In genomic region chr5:132773601-132774355, GRCh38 we compare ENCODE assay signal across 16 cellular contexts. TPM values are rescaled to one million over a fixed set of nuclear protein-coding genes. Genes with fewer than 3 reads are reported as not detected.
DNase-seq lines count a peak whose midpoint lies in the region; ATAC-seq, FAIRE-seq and TF ChIP-seq lines count a peak whose summit lies in the region.
"Had no signal": no experiment of that assay in that cellular context is flagged by ENCODE, and none has a peak within 500 bp of the region (broad histone marks: within the 10 kb centered on the region; RNA-seq: fewer than 3 reads in every experiment).

No MANE protein-coding gene starts in this region.

- no peaks in the 10 kb centered on the region for H3K27me3 ChIP-seq in CD8-positive, alpha-beta memory T cell (ENCODE audit: insufficient read depth, low read length, poor library complexity, severe bottlenecking)
- H3K27me3 ChIP-seq in ascending aorta (no peaks in the 10 kb centered on the region), mesenchymal stem cell (ENCODE audit: control insufficient read depth in 1 of 2, insufficient read depth in 1 of 2, low read length in 2 of 2) (peaks cover 0 to 2% of the 10 kb centered on the region in 2 experiments)
- H3K27me3 ChIP-seq: stomach had no signal

- intact Hi-C loops in ascending aorta (cut with DNase I): no loop called here
- intact Hi-C loops in kidney (cut with DNase I): no loop called here

- H3K4me1 ChIP-seq in CD8-positive, alpha-beta memory T cell (ENCODE audit: insufficient read depth, low read length): peaks cover 15% of the 10 kb centered on the region
- peaks cover 31 to 50% of the 10 kb centered on the region in 2 donors for H3K4me1 ChIP-seq in ascending aorta
- peaks cover 50% of the 10 kb centered on the region for H3K4me1 ChIP-seq in mesenchymal stem cell (ENCODE audit: control insufficient read depth, insufficient read depth, low read depth, low read length)
- peaks cover 24 to 27% of the 10 kb centered on the region in 2 donors for H3K4me1 ChIP-seq in kidney (ENCODE audit: control insufficient read depth in 1 of 2, insufficient read depth in 1 of 2, low read depth in 1 of 2, low read length in 2 of 2)

- no peak for TF ChIP-seq CTCF in ascending aorta (IDR thresholded peaks at IDR 0.05)
- no peak for TF ChIP-seq CTCF in kidney (IDR thresholded peaks at IDR 0.05; ENCODE audit: borderline replicate concordance, extremely low read depth, insufficient read depth)

- peaks cover 46% of the 10 kb centered on the region for H3K79me1 ChIP-seq in mesenchymal stem cell (replicated peaks; ENCODE audit: low read length, poor library complexity, severe bottlenecking)

- H4K8ac ChIP-seq in mesenchymal stem cell (ENCODE audit: low read length): no peak overlapping the region

- H3K27ac Mint-ChIP-seq in CD8-positive, alpha-beta memory T cell: peak overlapping the region in 2 of 8 donors; percentile 43 to 75
- H3K27ac Mint-ChIP-seq: activated T-cell treated with anti-CD3 and anti-CD28 coated beads, Interleukin-2, amount 50 U/mL, for 72 hours had no signal

- no peak for ATAC-seq in GM19324 (IDR thresholded peaks at IDR 0.05; ENCODE audit: low FRiP score, unreplicated experiment)
- no peak for ATAC-seq in GM19463 (IDR thresholded peaks at IDR 0.05; ENCODE audit: unreplicated experiment)
- ATAC-seq: activated T-cell treated with anti-CD3 and anti-CD28 coated beads, Interleukin-2, amount 50 U/mL, for 72 hours; HepG2; Panc1 had no signal

- peak overlapping the region in 1 of 2 experiments; percentile 17 for H3K4ac ChIP-seq in mesenchymal stem cell (ENCODE audit: low read depth in 1 of 2, low read length in 2 of 2)

- no peaks in the 10 kb centered on the region for H3K9me3 Mint-ChIP-seq in CD8-positive, alpha-beta memory T cell
- H3K9me3 Mint-ChIP-seq: activated T-cell treated with anti-CD3 and anti-CD28 coated beads, Interleukin-2, amount 50 U/mL, for 72 hours; H9 had no signal

- H3K27ac ChIP-seq in CD8-positive, alpha-beta memory T cell (ENCODE audit: low read depth, low read length): peak overlapping the region; percentile 6
- H3K27ac ChIP-seq in KOPT-K1 (ENCODE audit: low read depth, low read length, poor library complexity, severe bottlenecking): peak overlapping the region; percentile 41
- H3K27ac ChIP-seq in ascending aorta: peak overlapping the region; percentile 87 to 96
- H3K27ac ChIP-seq in mesenchymal stem cell (ENCODE audit: low read length, poor library complexity, severe bottlenecking): no peak overlapping the region
- no peak overlapping the region for H3K27ac ChIP-seq in kidney (ENCODE audit: low read depth in 2 of 2, low read length in 2 of 2)

- H3K4me1 Mint-ChIP-seq in CD8-positive, alpha-beta memory T cell: peaks cover 15 to 32% (median 20%) of the 10 kb centered on the region in 3 donors

- DNase-seq in CD8-positive, alpha-beta memory T cell: peak in 1 of 5 donors; percentile 16
- DNase-seq in ascending aorta (ENCODE audit: low spot score in 2 of 2) (no peak), mesenchymal stem cell (no peak), kidney (no peak), NCI-H446 treated with DMSO at 0.1 percent for 48 hours (lab: John Stamatoyannopoulos, UW) (no peak)
- DNase-seq: activated CD4-positive, alpha-beta T cell treated with anti-CD3 and anti-CD28 coated beads for 4 hours; activated T-cell treated with anti-CD3 and anti-CD28 coated beads, Interleukin-2, amount 50 U/mL, for 72 hours; H9; NCI-H1092 treated with DMSO at 0.1 percent for 48 hours; stomach had no signal

- no peak overlapping the region for H2AFZ ChIP-seq in mesenchymal stem cell (ENCODE audit: low read depth, low read length)

- H3K4me3 Mint-ChIP-seq in CD8-positive, alpha-beta memory T cell: peak overlapping the region in 3 of 7 donors; percentile 9 to 27 (median 17)
- H3K4me3 Mint-ChIP-seq: activated T-cell treated with anti-CD3 and anti-CD28 coated beads, Interleukin-2, amount 50 U/mL, for 72 hours; H9 had no signal

- no peak overlapping the region for H3K4me2 ChIP-seq in mesenchymal stem cell (ENCODE audit: low read length, poor library complexity, severe bottlenecking)

- no peaks in the 10 kb centered on the region for H3K36me3 ChIP-seq in CD8-positive, alpha-beta memory T cell (ENCODE audit: insufficient read depth, low read length)
- no peaks in the 10 kb centered on the region for H3K36me3 ChIP-seq in KOPT-K1 (ENCODE audit: insufficient read depth, low read length)
- no peaks in the 10 kb centered on the region for H3K36me3 ChIP-seq in ascending aorta
- H3K36me3 ChIP-seq in mesenchymal stem cell (ENCODE audit: control insufficient read depth in 1 of 2, insufficient read depth in 2 of 2, low read depth in 1 of 2, low read length in 2 of 2): peaks cover 0 to 23% of the 10 kb centered on the region in 2 experiments
- no peaks in the 10 kb centered on the region for H3K36me3 ChIP-seq in kidney (ENCODE audit: control insufficient read depth in 1 of 2, insufficient read depth in 2 of 2, low read length in 2 of 2)
- H3K36me3 ChIP-seq: stomach had no signal

- H3K9ac ChIP-seq in mesenchymal stem cell (ENCODE audit: low read length) (no peak overlapping the region), kidney (ENCODE audit: low read length in 2 of 2) (no peak overlapping the region)

- no peak overlapping the region for H3K18ac ChIP-seq in mesenchymal stem cell (ENCODE audit: low read depth in 1 of 2, low read length in 2 of 2)

- no peak overlapping the region for H2BK15ac ChIP-seq in mesenchymal stem cell (ENCODE audit: low read depth, poor library complexity, severe bottlenecking)

- H3K27me3 Mint-ChIP-seq in CD8-positive, alpha-beta memory T cell: no peaks in the 10 kb centered on the region

- no peak overlapping the region for H3K23ac ChIP-seq in mesenchymal stem cell (ENCODE audit: low read length in 2 of 2)

- H2BK12ac ChIP-seq in mesenchymal stem cell (ENCODE audit: low read length in 2 of 2): peak overlapping the region in 1 of 2 experiments; percentile 11

- 95% methylated on average over 10 of the region's 12 CpGs for WGBS in mesenchymal stem cell

- H2BK5ac ChIP-seq in mesenchymal stem cell (ENCODE audit: low read depth, low read length, poor library complexity, severe bottlenecking): no peak overlapping the region

- no peaks in the 10 kb centered on the region for H3K9me3 ChIP-seq in CD8-positive, alpha-beta memory T cell (ENCODE audit: low read length)
- H3K9me3 ChIP-seq in KOPT-K1 (ENCODE audit: insufficient read depth, low read length, poor library complexity, severe bottlenecking) (no peaks in the 10 kb centered on the region), ascending aorta (no peaks in the 10 kb centered on the region), mesenchymal stem cell (ENCODE audit: control insufficient read depth, low read length) (no peaks in the 10 kb centered on the region), kidney (ENCODE audit: control insufficient read depth in 1 of 2, low read length in 2 of 2) (no peaks in the 10 kb centered on the region)
- H3K9me3 ChIP-seq: stomach had no signal

- H3K36me3 Mint-ChIP-seq in CD8-positive, alpha-beta memory T cell: no peaks in the 10 kb centered on the region

- H4K91ac ChIP-seq in mesenchymal stem cell (ENCODE audit: low read length): peak overlapping the region; percentile 10

- POLR2A ChIA-PET in CD8-positive, alpha-beta memory T cell (lab: Charles Lee): no interaction called here

- CTCF ChIA-PET in CD8-positive, alpha-beta memory T cell (lab: Charles Lee): interaction anchor here (1.0 to 1.5 kb wide), 2 partner anchors 26 to 46 kb away, joined by 3 read pairs; partner anchors contain the start of gene CCNI2

- H3K14ac ChIP-seq in mesenchymal stem cell (ENCODE audit: low read length in 2 of 2): no peak overlapping the region

- no peak for FAIRE-seq in kidney (lab: Jason Lieb, UNC)
- FAIRE-seq: HepG2 had no signal

- H2AK5ac ChIP-seq in mesenchymal stem cell (ENCODE audit: low read length, severe bottlenecking): peak overlapping the region; percentile 84

- H2BK120ac ChIP-seq in mesenchymal stem cell (ENCODE audit: low read depth, low read length): no peak overlapping the region

- no peak overlapping the region for H3K4me3 ChIP-seq in CD8-positive, alpha-beta memory T cell (ENCODE audit: low read length)
- peak overlapping the region in 1 of 2 donors; percentile 66 for H3K4me3 ChIP-seq in ascending aorta
- no peak overlapping the region for H3K4me3 ChIP-seq in mesenchymal stem cell (ENCODE audit: insufficient read depth in 1 of 2, low read depth in 1 of 2, low read length in 2 of 2)
- no peak overlapping the region for H3K4me3 ChIP-seq in kidney (ENCODE audit: low read length in 2 of 2)
- H3K4me3 ChIP-seq: stomach had no signal

RNA-seq across cellular contexts. Expression of gene SEPTIN8, which starts 3.3 kb away (rescaled TPM):
- total RNA-seq in CD8-positive, alpha-beta memory T cell: 10 to 100 TPM; 34.5 to 38.1 TPM
- 2.8 TPM for polyA plus RNA-seq in CD8-positive, alpha-beta memory T cell
- total RNA-seq in ascending aorta (113 TPM), kidney (54.4 TPM)
- polyA plus RNA-seq in mesenchymal stem cell (2013, experiment 1 of 2): 56.6 TPM
- 56.6 TPM for polyA plus RNA-seq in mesenchymal stem cell (2013, experiment 2 of 2)
- polyA plus RNA-seq in kidney (ENCODE audit: insufficient read depth, low read depth, low replicate concordance): 24.9 TPM

RNA-seq across cellular contexts. Expression of gene CCNI2, which starts 26.6 kb away (rescaled TPM):
- total RNA-seq in CD8-positive, alpha-beta memory T cell: 1 to 10 TPM; 8.8 to 9.1 TPM
- 3.4 TPM for polyA plus RNA-seq in CD8-positive, alpha-beta memory T cell
- not detected for total RNA-seq in ascending aorta
- not detected for polyA plus RNA-seq in mesenchymal stem cell (2013, experiment 1 of 2)
- not detected for polyA plus RNA-seq in mesenchymal stem cell (2013, experiment 2 of 2)
- 3.4 TPM for total RNA-seq in kidney
- 3.8 TPM for polyA plus RNA-seq in kidney (ENCODE audit: insufficient read depth, low read depth, low replicate concordance)
- total RNA-seq: HepG2, lung microvascular endothelial cell had no signal
- polyA plus RNA-seq: HepG2 had no signal

RNA-seq across cellular contexts. Expression of gene KIF3A, which starts 36.4 kb away (rescaled TPM):
- total RNA-seq in CD8-positive, alpha-beta memory T cell: 10 to 100 TPM; 21.1 to 23.3 TPM
- 15.9 TPM for polyA plus RNA-seq in CD8-positive, alpha-beta memory T cell
- total RNA-seq in ascending aorta (4.4 TPM), kidney (13.9 TPM)
- 8.1 TPM for polyA plus RNA-seq in mesenchymal stem cell (2013, experiment 1 of 2)
- 8.2 TPM for polyA plus RNA-seq in mesenchymal stem cell (2013, experiment 2 of 2)
- polyA plus RNA-seq in kidney (ENCODE audit: insufficient read depth, low read depth, low replicate concordance): 7.1 TPM

RNA-seq across cellular contexts. Expression of gene SOWAHA, which starts 39.3 kb away (rescaled TPM):
- under 1 TPM in 1 of 2 experiments, not detected in 1; 0.07 TPM for total RNA-seq in CD8-positive, alpha-beta memory T cell
- polyA plus RNA-seq in CD8-positive, alpha-beta memory T cell: not detected
- total RNA-seq in ascending aorta (not detected), kidney (4.1 TPM)
- polyA plus RNA-seq in mesenchymal stem cell (2013, experiment 1 of 2): 0.01 TPM
- polyA plus RNA-seq in mesenchymal stem cell (2013, experiment 2 of 2): 0.04 TPM
- polyA plus RNA-seq in kidney (ENCODE audit: insufficient read depth, low read depth, low replicate concordance): 7.1 TPM
- total RNA-seq: activated T-cell treated with anti-CD3 and anti-CD28 coated beads, Interleukin-2, amount 50 U/mL, for 72 hours; lung microvascular endothelial cell had no signal

RNA-seq across cellular contexts. Expression of gene SHROOM1, which starts 56.7 kb away (rescaled TPM):
- 1 to 10 TPM; 1.6 to 2.0 TPM for total RNA-seq in CD8-positive, alpha-beta memory T cell
- polyA plus RNA-seq in CD8-positive, alpha-beta memory T cell: not detected
- total RNA-seq in ascending aorta (49.4 TPM), kidney (13.4 TPM)
- 8.7 TPM for polyA plus RNA-seq in mesenchymal stem cell (2013, experiment 1 of 2)
- 10.3 TPM for polyA plus RNA-seq in mesenchymal stem cell (2013, experiment 2 of 2)
- 7.8 TPM for polyA plus RNA-seq in kidney (ENCODE audit: insufficient read depth, low read depth, low replicate concordance)

Comparison
In these comparisons a context has a peak if more than half of its experiments do, and no peak if none do; other contexts are left out.
1. H3K27ac ChIP-seq: peak in CD8-positive, alpha-beta memory T cell (single experiment), KOPT-K1 (single experiment) and ascending aorta (2 of 2); none in mesenchymal stem cell (single experiment) and kidney (0 of 2).